ENCODE assay signal across 16 cellular contexts in the genomic region with DNA sequence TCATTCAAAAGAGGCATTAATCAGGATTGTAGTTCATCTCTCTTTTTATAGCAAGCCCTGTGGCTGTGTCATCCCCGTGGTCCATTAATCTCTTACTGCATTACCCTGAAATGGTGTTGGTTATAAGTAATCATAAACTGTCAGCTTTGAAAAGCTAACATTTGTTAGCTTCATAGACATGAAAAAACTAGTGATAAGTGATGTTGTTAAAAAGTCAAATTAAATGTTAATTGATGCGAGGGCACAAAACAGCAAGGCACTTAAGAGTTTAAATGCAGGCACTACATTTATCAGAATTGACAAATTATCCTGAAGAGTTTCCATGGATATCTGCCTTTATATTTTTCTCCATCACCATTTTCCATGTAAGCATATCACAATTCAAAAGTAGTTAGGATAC.
"Had no signal": no experiment of that assay in that cellular context is flagged by ENCODE, and none has a peak within 500 bp of the region (broad histone marks: within the 10 kb centered on the region; RNA-seq: fewer than 3 reads in every experiment).

No MANE protein-coding gene starts in this region.

- H3K27ac ChIP-seq: parathyroid adenoma, right lobe of liver, tibial nerve, uterus had no signal

- H3K9me3 ChIP-seq: right lobe of liver, uterus had no signal

- DNase-seq: activated CD4-positive, CD25-positive, alpha-beta regulatory T cell treated with anti-CD3 and anti-CD28 coated beads, Interleukin-2, amount 50 U/mL, for 72 hours; activated CD8-positive, alpha-beta memory T cell treated with anti-CD3 and anti-CD28 coated beads for 24 hours; activated CD8-positive, alpha-beta memory T cell treated with anti-CD3 and anti-CD28 coated beads, Interleukin-2, amount 50 U/mL, for 48 hours; activated effector memory CD4-positive, alpha-beta T cell treated with anti-CD3 and anti-CD28 coated beads, Interleukin-2, amount 50 U/mL, for 16 hours; activated T-cell treated with anti-CD3 and anti-CD28 coated beads, Interleukin-2, amount 50 U/mL, for 72 hours; cerebellar nuclear complex; cortex of kidney; effector CD4-positive, alpha-beta T cell; right lobe of liver; small intestine; stimulated activated CD4-positive, alpha-beta T cell treated with anti-CD3 and anti-CD28 coated beads, Interleukin-15, amount 100 ng/mL, for 24 hours; stimulated activated CD4-positive, alpha-beta T cell treated with anti-CD3 and anti-CD28 coated beads, Interleukin-2, amount 100 ng/mL, for 48 hours; uterus had no signal

- H3K36me3 ChIP-seq: right lobe of liver, tibial nerve, uterus had no signal

- ATAC-seq: activated T-cell treated with anti-CD3 and anti-CD28 coated beads, Interleukin-2, amount 50 U/mL, for 72 hours; left lobe of liver; right lobe of liver had no signal

- H3K27me3 ChIP-seq: right lobe of liver, tibial nerve, uterus had no signal

- H3K4me3 ChIP-seq: right lobe of liver, tibial nerve, uterus had no signal
